ENCODE assay signal across 8 cellular contexts in the genomic region with DNA sequence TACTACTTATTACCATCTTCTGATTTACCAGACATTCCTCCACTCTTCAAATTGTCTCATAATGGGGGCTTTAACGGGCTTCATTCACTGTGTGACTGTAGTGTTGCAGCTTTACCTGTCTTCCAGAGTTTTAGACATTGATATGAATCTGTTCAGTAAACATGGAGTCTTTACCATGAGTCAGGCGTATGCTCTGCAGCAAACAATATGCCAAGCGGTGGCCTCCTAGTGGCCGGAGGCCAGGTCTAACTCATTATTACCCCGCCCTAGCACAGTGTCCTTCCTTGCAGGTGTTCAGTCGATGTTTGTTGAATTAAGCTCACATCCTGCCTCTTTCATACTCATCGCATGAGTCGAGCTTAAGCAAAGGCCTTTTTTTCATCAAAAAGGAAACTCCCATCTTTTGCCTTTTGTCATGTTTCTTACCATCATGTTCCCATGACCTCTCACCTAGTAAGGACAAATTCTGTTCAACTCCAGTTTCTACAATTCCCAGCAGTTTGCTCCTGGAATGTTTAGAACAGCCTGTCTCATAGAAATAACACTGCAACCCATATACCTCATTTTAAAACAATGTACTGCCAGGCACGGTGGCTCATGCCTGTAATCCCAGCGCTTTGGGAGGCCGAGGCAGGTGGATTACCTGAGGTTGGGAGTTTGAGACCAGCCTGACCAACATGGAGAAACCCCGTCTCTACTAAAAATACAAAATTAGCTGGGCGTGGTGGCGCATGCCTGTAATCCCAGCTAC. TPM values are rescaled to one million over a fixed set of nuclear protein-coding genes. Genes with fewer than 3 reads are reported as not detected.
DNase-seq lines count a peak whose midpoint lies in the region; ATAC-seq, FAIRE-seq and TF ChIP-seq lines count a peak whose summit lies in the region.

No MANE protein-coding gene starts in this region.

- SMC1A ChIA-PET in GM12878 (lab: Charles Lee; ENCODE audit: uncharacterized antibody, unreplicated experiment): interaction anchor here (0.6 to 2.0 kb wide), 5 partner anchors 21 to 94 kb away, joined by 3 to 5 read pairs (median 4); no protein-coding TSS in a partner anchor

- no peak overlapping the region for H3K27ac ChIP-seq in GM12878 (ENCODE audit: control insufficient read depth, insufficient read depth)
- H3K27ac ChIP-seq in left lung: peak overlapping the region; percentile 45 to 54
- peak overlapping the region; percentile 58 to 72 for H3K27ac ChIP-seq in tibial artery

- FAIRE-seq in GM12878 (lab: Jason Lieb, UNC): peak; percentile 59

- in situ Hi-C loops in GM12878 (cut with MboI): no loop called here
- in situ Hi-C loops in KBM-7 (cut with MboI; ENCODE audit: low pct_unique_long_range_greater_than_20kb, low sequenced_read_pairs): no loop called here

- no peak for TF ChIP-seq POLR2A in GM12878 (IDR thresholded peaks at IDR 0.05; ENCODE audit: low read depth, low read length)

- intact Hi-C loops in GM12878 (cut with micrococcal nuclease; ENCODE audit: unreplicated experiment) (no loop called here), left lung (cut with DNase I) (no loop called here), tibial artery (cut with DNase I; ENCODE audit: low total_unique reads) (no loop called here)

- WGBS in GM12878 (ENCODE audit: insufficient coverage, insufficient replicate concordance, low lambda C conversion rate, missing lambda C conversion rate): 48% methylated on average over 14 of the region's 14 CpGs

- no peaks in the 10 kb centered on the region for H4K20me1 ChIP-seq in GM12878 (ENCODE audit: control insufficient read depth, insufficient read depth)

- H3K4me1 ChIP-seq in GM12878 (ENCODE audit: control insufficient read depth, insufficient read depth, low read length): peaks cover 12% of the 10 kb centered on the region
- peaks cover 31 to 80% of the 10 kb centered on the region in 2 donors for H3K4me1 ChIP-seq in left lung
- H3K4me1 ChIP-seq in tibial artery: peaks cover 0 to 59% (median 30%) of the 10 kb centered on the region in 4 donors

- CTCF ChIA-PET in GM12878 (lab: Yijun Ruan, JAX): interaction anchor here (0.6 to 2.0 kb wide), 7 partner anchors 10 to 230 kb away, joined by 3 to 7 read pairs (median 3); no protein-coding TSS in a partner anchor

- peak; percentile 46 for TF ChIP-seq RAD21 in GM12878 (IDR thresholded peaks at IDR 0.05; ENCODE audit: insufficient read depth, low read depth, low read length)

- H3K27me3 ChIP-seq in GM12878 (replicated peaks in 1 of 2; ENCODE audit: control insufficient read depth in 2 of 2, insufficient read depth in 2 of 2, low read length in 1 of 2) (no peaks in the 10 kb centered on the region), left lung (no peaks in the 10 kb centered on the region), tibial artery (no peaks in the 10 kb centered on the region)

- H3K4me2 ChIP-seq in GM12878 (ENCODE audit: control insufficient read depth, insufficient read depth): no peak overlapping the region; the same call in 1 of the 2 replicates

- DNase-seq in DMS53 treated with DMSO at 0.1 percent for 48 hours (lab: John Stamatoyannopoulos, UW; ENCODE audit: unreplicated experiment) (peak; percentile 94), HK-2 (ENCODE audit: unreplicated experiment) (peak; percentile 77), T follicular helper cell (ENCODE audit: low read depth) (peak; percentile 58), GM12878 (ENCODE audit: low read depth, low spot score) (no peak), left lung (no peak), tibial artery (peak in 1 of 2 donors; percentile 46), KBM-7 (no peak), cerebellum (ENCODE audit: low spot score) (no peak)

- no peaks in the 10 kb centered on the region for H3K9me3 ChIP-seq in GM12878 (replicated peaks; ENCODE audit: control insufficient read depth, insufficient read depth, low read length)
- no peaks in the 10 kb centered on the region for H3K9me3 ChIP-seq in left lung
- H3K9me3 ChIP-seq in tibial artery: no peaks in the 10 kb centered on the region

- H3K79me2 ChIP-seq in GM12878 (ENCODE audit: control insufficient read depth, insufficient read depth, low read length): no peaks in the 10 kb centered on the region

- POLR2A ChIA-PET in GM12878 (lab: Charles Lee): interaction anchor here (0.6 to 0.9 kb wide), 3 partner anchors 56 to 851 kb away, joined by 3 to 6 read pairs (median 4); no protein-coding TSS in a partner anchor

- peak overlapping the region; percentile 13 for H2AFZ ChIP-seq in GM12878 (ENCODE audit: control insufficient read depth, low read depth, low read length)

- no peaks in the 10 kb centered on the region for H3K36me3 ChIP-seq in GM12878 (ENCODE audit: control insufficient read depth in 2 of 2, insufficient read depth in 2 of 2, low read length in 1 of 2)
- no peaks in the 10 kb centered on the region for H3K36me3 ChIP-seq in left lung
- no peaks in the 10 kb centered on the region for H3K36me3 ChIP-seq in tibial artery

- TF ChIP-seq EP300 in GM12878 (IDR thresholded peaks at IDR 0.05; ENCODE audit: borderline replicate concordance in 1 of 2, control insufficient read depth in 1 of 2, low read depth in 2 of 2, low read length in 2 of 2): no peak

- RAD21 ChIA-PET in GM12878 (lab: Charles Lee; ENCODE audit: unreplicated experiment): interaction anchor here (1.0 to 1.3 kb wide), 5 partner anchors 11 to 65 kb away, joined by 3 to 5 read pairs (median 5); no protein-coding TSS in a partner anchor

- TF ChIP-seq CTCF in GM12878 (IDR thresholded peaks at IDR 0.05 in 2 of 3, conservative IDR thresholded peaks at IDR 0.05 in 1 of 3; ENCODE audit: control insufficient read depth in 2 of 3, extremely low read depth in 1 of 3, insufficient read depth in 1 of 3, low read depth in 3 of 3, low read length in 3 of 3): peak; percentile 33 to 54 (median 42); a peak in 5 of 6 replicates
- TF ChIP-seq CTCF in left lung (IDR thresholded peaks at IDR 0.05): peak in 1 of 2 donors; percentile 27
- no peak for TF ChIP-seq CTCF in tibial artery (IDR thresholded peaks at IDR 0.05)

- ATAC-seq in GM12878 (peak; percentile 75), left lung (peak; percentile 19)

- H3K4me3 ChIP-seq in GM12878 (no peak overlapping the region), left lung (no peak overlapping the region), tibial artery (no peak overlapping the region)

- BruUV-seq in GM12878 (replicated peaks; lab: Mats Ljungman, UMichigan): no TSS peak

- no peak overlapping the region for H3K9ac ChIP-seq in GM12878 (ENCODE audit: control insufficient read depth, insufficient read depth, low read length)

TF ChIP-seq in GM12878, 131 proteins besides CTCF, POLR2A, EP300 and RAD21 (continues in another document):
- TF ChIP-seq SMC3 (IDR thresholded peaks at IDR 0.05; ENCODE audit: borderline replicate concordance, low read length) (peak; percentile 41; the same call in 1 of the 2 replicates), POLR2AphosphoS5 (IDR thresholded peaks at IDR 0.05; ENCODE audit: low read length) (no peak)
- TF ChIP-seq, protein P1, sequence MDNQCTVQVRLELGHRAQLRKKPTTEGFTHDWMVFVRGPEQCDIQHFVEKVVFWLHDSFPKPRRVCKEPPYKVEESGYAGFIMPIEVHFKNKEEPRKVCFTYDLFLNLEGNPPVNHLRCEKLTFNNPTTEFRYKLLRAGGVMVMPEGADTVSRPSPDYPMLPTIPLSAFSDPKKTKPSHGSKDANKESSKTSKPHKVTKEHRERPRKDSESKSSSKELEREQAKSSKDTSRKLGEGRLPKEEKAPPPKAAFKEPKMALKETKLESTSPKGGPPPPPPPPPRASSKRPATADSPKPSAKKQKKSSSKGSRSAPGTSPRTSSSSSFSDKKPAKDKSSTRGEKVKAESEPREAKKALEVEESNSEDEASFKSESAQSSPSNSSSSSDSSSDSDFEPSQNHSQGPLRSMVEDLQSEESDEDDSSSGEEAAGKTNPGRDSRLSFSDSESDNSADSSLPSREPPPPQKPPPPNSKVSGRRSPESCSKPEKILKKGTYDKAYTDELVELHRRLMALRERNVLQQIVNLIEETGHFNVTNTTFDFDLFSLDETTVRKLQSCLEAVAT (IDR thresholded peaks at IDR 0.05): no peak

RNA-seq across cellular contexts. Expression of a gene that starts 39.4 kb away (rescaled TPM):
- total RNA-seq in GM12878 (2013; cell fraction: nucleolus; rRNA removed): 37.6 and 42.5 TPM in 2 replicates
- total RNA-seq in GM12878 (2014; rRNA removed): 9.2 and 9.4 TPM in 2 replicates
- total RNA-seq in GM12878 (2014; rRNA removed; fragmentation: Illumina TruSeq; extraction: Trizol): 7.8 and 9.3 TPM in 2 replicates
- 7.7 TPM in 2 replicates for total RNA-seq in GM12878 (2021)
- 4.2 TPM for polyA plus RNA-seq in GM12878 (2011; ENCODE audit: low read depth)
- 10.8 and 13.3 TPM in 2 replicates for polyA plus RNA-seq in GM12878 (2011; rRNA removed)
- 5.0 and 5.4 TPM in 2 replicates for polyA plus RNA-seq in GM12878 (2011; cell fraction: cytosol; rRNA removed)
- 3.4 and 6.8 TPM in 2 replicates for polyA plus RNA-seq in GM12878 (2011; cell fraction: nucleus; rRNA removed)
- 4.3 and 5.2 TPM in 2 replicates for polyA plus RNA-seq in GM12878 (2012)
- polyA plus RNA-seq in GM12878 (2014; fragmentation: Illumina TruSeq; extraction: Trizol): 8.7 and 12.3 TPM in 2 replicates
- polyA plus RNA-seq in GM12878 (2014; fragmentation: Nextera tagmentation; extraction: Ambion mirVana): 1 to 10 TPM; 5.3 to 6.6 TPM
- polyA plus RNA-seq in GM12878 (2014; rRNA removed): 6.1 and 7.0 TPM in 2 replicates
- 10 to 100 TPM in 1 of 2 experiments, 1 to 10 TPM in 1; 8.0 to 10.3 TPM for polyA plus RNA-seq in GM12878 (2016; fragmentation: Nextera tagmentation; extraction: Ambion mirVana)
- 12.2 and 22.7 TPM in 2 replicates for polyA minus RNA-seq in GM12878 (2011; rRNA and poly(A)+ RNA removed)
- polyA minus RNA-seq in GM12878 (2011; cell fraction: cytosol; rRNA and poly(A)+ RNA removed): 4.5 and 5.7 TPM in 2 replicates
- polyA minus RNA-seq in GM12878 (2011; cell fraction: nucleus; rRNA and poly(A)+ RNA removed): 4.1 and 5.0 TPM in 2 replicates
- 1 to 10 TPM; 7.4 to 8.5 TPM for total RNA-seq in left lung
- total RNA-seq in cerebellum: 12.6 TPM

RNA-seq across cellular contexts. Expression of a gene that starts 39.6 kb away (rescaled TPM):
- total RNA-seq in GM12878 (2013; cell fraction: nucleolus; rRNA removed): 89.9 and 95.4 TPM in 2 replicates
- 24.3 and 26.3 TPM in 2 replicates for total RNA-seq in GM12878 (2014; rRNA removed)
- 29.4 and 30.1 TPM in 2 replicates for total RNA-seq in GM12878 (2014; rRNA removed; fragmentation: Illumina TruSeq; extraction: Trizol)
- 32.9 and 33.2 TPM in 2 replicates for total RNA-seq in GM12878 (2021)
- polyA plus RNA-seq in GM12878 (2011; ENCODE audit: low read depth): 9.7 TPM
- polyA plus RNA-seq in GM12878 (2011; rRNA removed): 23.6 and 31.5 TPM in 2 replicates
- 8.9 and 9.7 TPM in 2 replicates for polyA plus RNA-seq in GM12878 (2011; cell fraction: cytosol; rRNA removed)
- 18.4 and 19.4 TPM in 2 replicates for polyA plus RNA-seq in GM12878 (2011; cell fraction: nucleus; rRNA removed)
- 10.9 and 12.6 TPM in 2 replicates for polyA plus RNA-seq in GM12878 (2012)
- 32.5 and 38.5 TPM in 2 replicates for polyA plus RNA-seq in GM12878 (2014; fragmentation: Illumina TruSeq; extraction: Trizol)
- 10 to 100 TPM in 1 of 2 experiments, 1 to 10 TPM in 1; 6.6 to 11.5 TPM for polyA plus RNA-seq in GM12878 (2014; fragmentation: Nextera tagmentation; extraction: Ambion mirVana)
- polyA plus RNA-seq in GM12878 (2014; rRNA removed): 20.4 and 24.1 TPM in 2 replicates
- 10 to 100 TPM; 27.8 to 29.5 TPM for polyA plus RNA-seq in GM12878 (2016; fragmentation: Nextera tagmentation; extraction: Ambion mirVana)
- 21.1 and 25.3 TPM in 2 replicates for polyA minus RNA-seq in GM12878 (2011; rRNA and poly(A)+ RNA removed)
- polyA minus RNA-seq in GM12878 (2011; cell fraction: cytosol; rRNA and poly(A)+ RNA removed): 8.6 and 15.9 TPM in 2 replicates
- polyA minus RNA-seq in GM12878 (2011; cell fraction: nucleus; rRNA and poly(A)+ RNA removed): 19.8 and 29.3 TPM in 2 replicates
- 10 to 100 TPM; 26.4 to 30.3 TPM for total RNA-seq in left lung
- 46.0 TPM for total RNA-seq in cerebellum

Comparison
In these comparisons a context has a peak if more than half of its experiments do, and no peak if none do; other contexts are left out.
1. DNase-seq: peak in DMS53 treated with DMSO at 0.1 percent for 48 hours (single experiment), HK-2 (single experiment) and T follicular helper cell (single experiment); none in GM12878 (single experiment), left lung (0 of 2), KBM-7 (single experiment) and cerebellum (single experiment).
2. CTCF ChIP-seq: peak in GM12878 (3 of 3); none in tibial artery (0 of 2).